ENCODE assay signal across 1 cellular context in genomic region chr14:20682435-20683124, GRCh38.
TF ChIP-seq lines count a peak whose summit lies in the region.

No MANE protein-coding gene starts in this region.

TF ChIP-seq in HepG2, 621 proteins besides CTCF, POLR2A, EP300 and RAD21 (continued from another document and continues in another):
- TF ChIP-seq, protein P1, sequence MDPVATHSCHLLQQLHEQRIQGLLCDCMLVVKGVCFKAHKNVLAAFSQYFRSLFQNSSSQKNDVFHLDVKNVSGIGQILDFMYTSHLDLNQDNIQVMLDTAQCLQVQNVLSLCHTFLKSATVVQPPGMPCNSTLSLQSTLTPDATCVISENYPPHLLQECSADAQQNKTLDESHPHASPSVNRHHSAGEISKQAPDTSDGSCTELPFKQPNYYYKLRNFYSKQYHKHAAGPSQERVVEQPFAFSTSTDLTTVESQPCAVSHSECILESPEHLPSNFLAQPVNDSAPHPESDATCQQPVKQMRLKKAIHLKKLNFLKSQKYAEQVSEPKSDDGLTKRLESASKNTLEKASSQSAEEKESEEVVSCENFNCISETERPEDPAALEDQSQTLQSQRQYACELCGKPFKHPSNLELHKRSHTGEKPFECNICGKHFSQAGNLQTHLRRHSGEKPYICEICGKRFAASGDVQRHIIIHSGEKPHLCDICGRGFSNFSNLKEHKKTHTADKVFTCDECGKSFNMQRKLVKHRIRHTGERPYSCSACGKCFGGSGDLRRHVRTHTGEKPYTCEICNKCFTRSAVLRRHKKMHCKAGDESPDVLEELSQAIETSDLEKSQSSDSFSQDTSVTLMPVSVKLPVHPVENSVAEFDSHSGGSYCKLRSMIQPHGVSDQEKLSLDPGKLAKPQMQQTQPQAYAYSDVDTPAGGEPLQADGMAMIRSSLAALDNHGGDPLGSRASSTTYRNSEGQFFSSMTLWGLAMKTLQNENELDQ (CRISPR knock-in tag; IDR thresholded peaks at IDR 0.05; ENCODE audit: borderline replicate concordance) = no peak
- TF ChIP-seq ZNF572 (CRISPR knock-in tag; IDR thresholded peaks at IDR 0.05) (peak; percentile 95), ZNF225 (CRISPR knock-in tag; IDR thresholded peaks at IDR 0.05) (0 out of 2 replicates have a peak, but pooled peaks have one; percentile 24), ZNF3 (CRISPR knock-in tag; IDR thresholded peaks at IDR 0.05) (no peak; the same call in 1 of the 2 replicates), ZNF619 (CRISPR knock-in tag; IDR thresholded peaks at IDR 0.05) (no peak), ZSCAN22 (CRISPR knock-in tag; IDR thresholded peaks at IDR 0.05) (peak; percentile 49; the same call in 1 of the 2 replicates), ZNF615 (CRISPR knock-in tag; IDR thresholded peaks at IDR 0.05; ENCODE audit: borderline replicate concordance) (no peak), TCF12 (IDR thresholded peaks at IDR 0.05) (no peak), TCF12 (CRISPR knock-in tag; IDR thresholded peaks at IDR 0.05) (peak; percentile 76; the same call in 1 of the 2 replicates), ZNF614 (CRISPR knock-in tag; IDR thresholded peaks at IDR 0.05; ENCODE audit: borderline replicate concordance) (no peak), GTF3A (CRISPR knock-in tag; conservative IDR thresholded peaks at IDR 0.05) (no peak), ZNF350 (CRISPR knock-in tag; IDR thresholded peaks at IDR 0.05; ENCODE audit: borderline replicate concordance, low read depth) (peak; percentile 45; the same call in 1 of the 2 replicates), MXD3 (CRISPR knock-in tag; IDR thresholded peaks at IDR 0.05) (no peak; the same call in 1 of the 2 replicates), MYPOP (CRISPR knock-in tag; IDR thresholded peaks at IDR 0.05) (peak; percentile 32), EZH2 (conservative IDR thresholded peaks at IDR 0.05; ENCODE audit: low read depth, low read length) (no peak), ISL2 (CRISPR knock-in tag; IDR thresholded peaks at IDR 0.05) (no peak; the same call in 1 of the 2 replicates), IKZF1 (IDR thresholded peaks at IDR 0.05) (no peak), GFI1 (CRISPR knock-in tag; IDR thresholded peaks at IDR 0.05; ENCODE audit: borderline replicate concordance) (peak; percentile 96), MLLT10 (CRISPR knock-in tag; IDR thresholded peaks at IDR 0.05) (no peak), MAFG (CRISPR knock-in tag; IDR thresholded peaks at IDR 0.05) (no peak), ADNP (CRISPR knock-in tag; IDR thresholded peaks at IDR 0.05) (no peak), MBNL3 (CRISPR knock-in tag; conservative IDR thresholded peaks at IDR 0.05) (no peak), CHCHD3 (CRISPR knock-in tag; IDR thresholded peaks at IDR 0.05) (peak; percentile 62; the same call in 1 of the 2 replicates), ATM (IDR thresholded peaks at IDR 0.05; ENCODE audit: borderline replicate concordance) (no peak), SYNCRIP (IDR thresholded peaks at IDR 0.05; ENCODE audit: insufficient read depth, low read depth, low read length) (no peak), ZNF768 (CRISPR knock-in tag; IDR thresholded peaks at IDR 0.05) (peak; percentile 62; the same call in 1 of the 2 replicates), DNMT1 (CRISPR knock-in tag; IDR thresholded peaks at IDR 0.05) (no peak), IRX3 (CRISPR knock-in tag; IDR thresholded peaks at IDR 0.05; ENCODE audit: borderline replicate concordance, low read depth) (0 out of 2 replicates have a peak, but pooled peaks have one; percentile 4), KLF15 (CRISPR knock-in tag; IDR thresholded peaks at IDR 0.05; ENCODE audit: borderline replicate concordance) (no peak; the same call in 1 of the 2 replicates), ZNF598 (CRISPR knock-in tag; IDR thresholded peaks at IDR 0.05; ENCODE audit: borderline replicate concordance) (peak; percentile 38; the same call in 1 of the 2 replicates), ZNF160 (CRISPR knock-in tag; IDR thresholded peaks at IDR 0.05) (no peak), ZNF83 (CRISPR knock-in tag; IDR thresholded peaks at IDR 0.05; ENCODE audit: borderline replicate concordance) (no peak), ZNF577 (CRISPR knock-in tag; IDR thresholded peaks at IDR 0.05; ENCODE audit: borderline replicate concordance, low read depth) (no peak), FOXC1 (CRISPR knock-in tag; IDR thresholded peaks at IDR 0.05; ENCODE audit: borderline replicate concordance) (no peak), ZNF333 (CRISPR knock-in tag; IDR thresholded peaks at IDR 0.05; ENCODE audit: borderline replicate concordance) (no peak; the same call in 1 of the 2 replicates), NR2F1 (CRISPR knock-in tag; IDR thresholded peaks at IDR 0.05) (no peak; a peak in 2 of 4 replicates), NFE2L2 (IDR thresholded peaks at IDR 0.05; ENCODE audit: low read length) (no peak), JDP2 (CRISPR knock-in tag; IDR thresholded peaks at IDR 0.05; ENCODE audit: borderline replicate concordance) (peak; percentile 38; the same call in 1 of the 2 replicates), ZNF362 (CRISPR knock-in tag; IDR thresholded peaks at IDR 0.05; ENCODE audit: borderline replicate concordance) (no peak), TSC22D2 (CRISPR knock-in tag; IDR thresholded peaks at IDR 0.05; ENCODE audit: borderline replicate concordance) (peak; percentile 35; the same call in 1 of the 2 replicates), ZNF17 (CRISPR knock-in tag; IDR thresholded peaks at IDR 0.05) (0 out of 2 replicates have a peak, but pooled peaks have one; percentile 18), KAT8 (CRISPR knock-in tag; IDR thresholded peaks at IDR 0.05) (no peak; the same call in 1 of the 2 replicates), PAF1 (CRISPR knock-in tag; IDR thresholded peaks at IDR 0.05) (0 out of 2 replicates have a peak, but pooled peaks have one; percentile 50), ZNF616 (CRISPR knock-in tag; IDR thresholded peaks at IDR 0.05; ENCODE audit: low read depth) (peak; percentile 80), CBFB (CRISPR knock-in tag; IDR thresholded peaks at IDR 0.05) (no peak; the same call in 1 of the 2 replicates), FOXJ3 (CRISPR knock-in tag; IDR thresholded peaks at IDR 0.05; ENCODE audit: borderline replicate concordance) (no peak; the same call in 1 of the 2 replicates), ZNF264 (CRISPR knock-in tag; IDR thresholded peaks at IDR 0.05) (0 out of 2 replicates have a peak, but pooled peaks have one; percentile 17), MED8 (CRISPR knock-in tag; IDR thresholded peaks at IDR 0.05; ENCODE audit: insufficient replicate concordance) (peak; percentile 71), HOXA7 (CRISPR knock-in tag; IDR thresholded peaks at IDR 0.05) (no peak), ZNF121 (CRISPR knock-in tag; IDR thresholded peaks at IDR 0.05) (no peak), ZNF10 (CRISPR knock-in tag; IDR thresholded peaks at IDR 0.05; ENCODE audit: borderline replicate concordance, low read depth) (no peak), CCAR2 (optimal IDR thresholded peaks at IDR 0.05; ENCODE audit: low read depth, low read length) (no peak), ISX (CRISPR knock-in tag; conservative IDR thresholded peaks at IDR 0.05) (no peak; the same call in 1 of the 2 replicates), ESRRA (CRISPR knock-in tag; IDR thresholded peaks at IDR 0.05; ENCODE audit: low read depth) (peak; percentile 54), SKI (IDR thresholded peaks at IDR 0.05; ENCODE audit: partially characterized antibody) (no peak), POGZ (CRISPR knock-in tag; IDR thresholded peaks at IDR 0.05) (no peak; the same call in 1 of the 2 replicates), CBX1 (IDR thresholded peaks at IDR 0.05; ENCODE audit: low read depth) (peak; percentile 45), TARDBP (CRISPR knock-in tag; IDR thresholded peaks at IDR 0.05) (no peak)
- TF ChIP-seq, protein P2, sequence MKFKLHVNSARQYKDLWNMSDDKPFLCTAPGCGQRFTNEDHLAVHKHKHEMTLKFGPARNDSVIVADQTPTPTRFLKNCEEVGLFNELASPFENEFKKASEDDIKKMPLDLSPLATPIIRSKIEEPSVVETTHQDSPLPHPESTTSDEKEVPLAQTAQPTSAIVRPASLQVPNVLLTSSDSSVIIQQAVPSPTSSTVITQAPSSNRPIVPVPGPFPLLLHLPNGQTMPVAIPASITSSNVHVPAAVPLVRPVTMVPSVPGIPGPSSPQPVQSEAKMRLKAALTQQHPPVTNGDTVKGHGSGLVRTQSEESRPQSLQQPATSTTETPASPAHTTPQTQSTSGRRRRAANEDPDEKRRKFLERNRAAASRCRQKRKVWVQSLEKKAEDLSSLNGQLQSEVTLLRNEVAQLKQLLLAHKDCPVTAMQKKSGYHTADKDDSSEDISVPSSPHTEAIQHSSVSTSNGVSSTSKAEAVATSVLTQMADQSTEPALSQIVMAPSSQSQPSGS (CRISPR knock-in tag; IDR thresholded peaks at IDR 0.05) = no peak
- TF ChIP-seq, protein P3, sequence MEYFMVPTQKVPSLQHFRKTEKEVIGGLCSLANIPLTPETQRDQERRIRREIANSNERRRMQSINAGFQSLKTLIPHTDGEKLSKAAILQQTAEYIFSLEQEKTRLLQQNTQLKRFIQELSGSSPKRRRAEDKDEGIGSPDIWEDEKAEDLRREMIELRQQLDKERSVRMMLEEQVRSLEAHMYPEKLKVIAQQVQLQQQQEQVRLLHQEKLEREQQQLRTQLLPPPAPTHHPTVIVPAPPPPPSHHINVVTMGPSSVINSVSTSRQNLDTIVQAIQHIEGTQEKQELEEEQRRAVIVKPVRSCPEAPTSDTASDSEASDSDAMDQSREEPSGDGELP (IDR thresholded peaks at IDR 0.05; ENCODE audit: borderline replicate concordance, low read depth) = no peak
- TF ChIP-seq, protein P4, sequence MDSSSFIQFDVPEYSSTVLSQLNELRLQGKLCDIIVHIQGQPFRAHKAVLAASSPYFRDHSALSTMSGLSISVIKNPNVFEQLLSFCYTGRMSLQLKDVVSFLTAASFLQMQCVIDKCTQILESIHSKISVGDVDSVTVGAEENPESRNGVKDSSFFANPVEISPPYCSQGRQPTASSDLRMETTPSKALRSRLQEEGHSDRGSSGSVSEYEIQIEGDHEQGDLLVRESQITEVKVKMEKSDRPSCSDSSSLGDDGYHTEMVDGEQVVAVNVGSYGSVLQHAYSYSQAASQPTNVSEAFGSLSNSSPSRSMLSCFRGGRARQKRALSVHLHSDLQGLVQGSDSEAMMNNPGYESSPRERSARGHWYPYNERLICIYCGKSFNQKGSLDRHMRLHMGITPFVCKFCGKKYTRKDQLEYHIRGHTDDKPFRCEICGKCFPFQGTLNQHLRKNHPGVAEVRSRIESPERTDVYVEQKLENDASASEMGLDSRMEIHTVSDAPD (CRISPR knock-in tag; IDR thresholded peaks at IDR 0.05) = 0 out of 2 replicates have a peak, but pooled peaks have one; percentile 8
- TF ChIP-seq, protein P5, sequence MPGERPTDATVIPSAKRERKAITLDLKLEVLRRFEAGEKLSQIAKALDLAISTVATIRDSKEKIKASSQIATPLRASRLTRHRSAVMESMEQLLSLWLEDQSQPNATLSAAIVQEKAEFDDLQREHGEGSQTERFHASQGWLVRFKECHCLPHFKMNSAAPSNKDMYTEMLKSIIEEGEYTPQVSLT (CRISPR knock-in tag; IDR thresholded peaks at IDR 0.05; ENCODE audit: borderline replicate concordance, low read depth) = peak; percentile 20; the same call in 1 of the 2 replicates
- TF ChIP-seq, protein P6, sequence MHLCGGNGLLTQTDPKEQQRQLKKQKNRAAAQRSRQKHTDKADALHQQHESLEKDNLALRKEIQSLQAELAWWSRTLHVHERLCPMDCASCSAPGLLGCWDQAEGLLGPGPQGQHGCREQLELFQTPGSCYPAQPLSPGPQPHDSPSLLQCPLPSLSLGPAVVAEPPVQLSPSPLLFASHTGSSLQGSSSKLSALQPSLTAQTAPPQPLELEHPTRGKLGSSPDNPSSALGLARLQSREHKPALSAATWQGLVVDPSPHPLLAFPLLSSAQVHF (CRISPR knock-in tag; IDR thresholded peaks at IDR 0.05) = peak; percentile 91; the same call in 1 of the 2 replicates
- TF ChIP-seq, protein P7, sequence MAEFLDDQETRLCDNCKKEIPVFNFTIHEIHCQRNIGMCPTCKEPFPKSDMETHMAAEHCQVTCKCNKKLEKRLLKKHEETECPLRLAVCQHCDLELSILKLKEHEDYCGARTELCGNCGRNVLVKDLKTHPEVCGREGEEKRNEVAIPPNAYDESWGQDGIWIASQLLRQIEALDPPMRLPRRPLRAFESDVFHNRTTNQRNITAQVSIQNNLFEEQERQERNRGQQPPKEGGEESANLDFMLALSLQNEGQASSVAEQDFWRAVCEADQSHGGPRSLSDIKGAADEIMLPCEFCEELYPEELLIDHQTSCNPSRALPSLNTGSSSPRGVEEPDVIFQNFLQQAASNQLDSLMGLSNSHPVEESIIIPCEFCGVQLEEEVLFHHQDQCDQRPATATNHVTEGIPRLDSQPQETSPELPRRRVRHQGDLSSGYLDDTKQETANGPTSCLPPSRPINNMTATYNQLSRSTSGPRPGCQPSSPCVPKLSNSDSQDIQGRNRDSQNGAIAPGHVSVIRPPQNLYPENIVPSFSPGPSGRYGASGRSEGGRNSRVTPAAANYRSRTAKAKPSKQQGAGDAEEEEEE (CRISPR knock-in tag; IDR thresholded peaks at IDR 0.05; ENCODE audit: borderline replicate concordance) = 0 out of 2 replicates have a peak, but pooled peaks have one; percentile 33
